ENCODE assay signal across 1 cellular context in genomic region chr2:228613133-228613532, GRCh38.
TF ChIP-seq lines count a peak whose summit lies in the region.

No MANE protein-coding gene starts in this region.

TF ChIP-seq in GM12878, 131 proteins besides CTCF, POLR2A, EP300 and RAD21 (continued from another document and continues in another):
- TF ChIP-seq ELK1 (IDR thresholded peaks at IDR 0.05; ENCODE audit: low read depth, low read length) (no peak), TBL1XR1 (IDR thresholded peaks at IDR 0.05; ENCODE audit: low read depth, low read length) (no peak), BCL3 (IDR thresholded peaks at IDR 0.05; ENCODE audit: borderline replicate concordance, insufficient read depth, low read depth, low read length, poor library complexity, severe bottlenecking) (peak; percentile 28), PBX3 (IDR thresholded peaks at IDR 0.05; ENCODE audit: insufficient replicate concordance, low read depth, low read length) (no peak), HDGF (IDR thresholded peaks at IDR 0.05) (no peak), PML (IDR thresholded peaks at IDR 0.05; ENCODE audit: low read length) (no peak), RFX5 (IDR thresholded peaks at IDR 0.05; ENCODE audit: low read depth, low read length) (no peak), JUND (IDR thresholded peaks at IDR 0.05; ENCODE audit: low read depth, low read length) (no peak), ZNF217 (IDR thresholded peaks at IDR 0.05) (no peak), ZNF687 (IDR thresholded peaks at IDR 0.05) (no peak), CHD2 (IDR thresholded peaks at IDR 0.05; ENCODE audit: borderline replicate concordance, low read depth, low read length) (no peak), CREM (IDR thresholded peaks at IDR 0.05; ENCODE audit: low read depth) (0 out of 2 replicates have a peak, but pooled peaks have one; percentile 37), CREB1 (IDR thresholded peaks at IDR 0.05; ENCODE audit: low read depth) (peak; percentile 69), MYB (IDR thresholded peaks at IDR 0.05; ENCODE audit: borderline replicate concordance, low read depth, low read length) (no peak), STAT1 (conservative IDR thresholded peaks at IDR 0.05) (no peak), TCF7 (IDR thresholded peaks at IDR 0.05; ENCODE audit: borderline replicate concordance) (no peak), NR2F1 (conservative IDR thresholded peaks at IDR 0.05) (0 out of 2 replicates have a peak, but pooled peaks have one; percentile 25), RCOR1 (conservative IDR thresholded peaks at IDR 0.05; ENCODE audit: low read depth, low read length) (no peak), PKNOX1 (IDR thresholded peaks at IDR 0.05) (no peak), MEF2A (IDR thresholded peaks at IDR 0.05; ENCODE audit: insufficient read depth, low read depth, low read length) (no peak), PAX8 (IDR thresholded peaks at IDR 0.05) (no peak), TCF3 (IDR thresholded peaks at IDR 0.05; ENCODE audit: borderline replicate concordance, insufficient read depth, low read depth, low read length) (no peak), ESRRA (IDR thresholded peaks at IDR 0.05; ENCODE audit: low read length) (no peak), WRNIP1 (IDR thresholded peaks at IDR 0.05; ENCODE audit: borderline replicate concordance, low read depth, low read length) (no peak), EGR1 (IDR thresholded peaks at IDR 0.05; ENCODE audit: borderline replicate concordance in 1 of 2, low read depth in 2 of 2, low read length in 2 of 2) (no peak), RBBP5 (conservative IDR thresholded peaks at IDR 0.05) (no peak), BCLAF1 (IDR thresholded peaks at IDR 0.05) (no peak), PRDM15 (CRISPR knock-in tag; IDR thresholded peaks at IDR 0.05) (no peak), ZNF207 (IDR thresholded peaks at IDR 0.05; ENCODE audit: borderline replicate concordance) (no peak), SMAD1 (IDR thresholded peaks at IDR 0.05; ENCODE audit: low read depth, partially characterized antibody) (no peak), ZZZ3 (IDR thresholded peaks at IDR 0.05; ENCODE audit: control insufficient read depth, insufficient read length, low read depth) (no peak), JUNB (IDR thresholded peaks at IDR 0.05) (peak; percentile 75), CEBPZ (IDR thresholded peaks at IDR 0.05; ENCODE audit: low read depth, low read length) (no peak), MTA3 (IDR thresholded peaks at IDR 0.05; ENCODE audit: borderline replicate concordance, low read length) (no peak), USF2 (IDR thresholded peaks at IDR 0.05; ENCODE audit: borderline replicate concordance, low read depth, low read length) (no peak), NFIC (IDR thresholded peaks at IDR 0.05; ENCODE audit: low read depth, low read length) (peak; percentile 31; the same call in 1 of the 2 replicates), LARP7 (IDR thresholded peaks at IDR 0.05) (no peak), BCL11A (IDR thresholded peaks at IDR 0.05; ENCODE audit: low read depth, low read length) (peak; percentile 70), ZBED1 (IDR thresholded peaks at IDR 0.05; ENCODE audit: borderline replicate concordance) (no peak)
